8 cellular contexts compared by ENCODE assay signal in the genomic region with DNA sequence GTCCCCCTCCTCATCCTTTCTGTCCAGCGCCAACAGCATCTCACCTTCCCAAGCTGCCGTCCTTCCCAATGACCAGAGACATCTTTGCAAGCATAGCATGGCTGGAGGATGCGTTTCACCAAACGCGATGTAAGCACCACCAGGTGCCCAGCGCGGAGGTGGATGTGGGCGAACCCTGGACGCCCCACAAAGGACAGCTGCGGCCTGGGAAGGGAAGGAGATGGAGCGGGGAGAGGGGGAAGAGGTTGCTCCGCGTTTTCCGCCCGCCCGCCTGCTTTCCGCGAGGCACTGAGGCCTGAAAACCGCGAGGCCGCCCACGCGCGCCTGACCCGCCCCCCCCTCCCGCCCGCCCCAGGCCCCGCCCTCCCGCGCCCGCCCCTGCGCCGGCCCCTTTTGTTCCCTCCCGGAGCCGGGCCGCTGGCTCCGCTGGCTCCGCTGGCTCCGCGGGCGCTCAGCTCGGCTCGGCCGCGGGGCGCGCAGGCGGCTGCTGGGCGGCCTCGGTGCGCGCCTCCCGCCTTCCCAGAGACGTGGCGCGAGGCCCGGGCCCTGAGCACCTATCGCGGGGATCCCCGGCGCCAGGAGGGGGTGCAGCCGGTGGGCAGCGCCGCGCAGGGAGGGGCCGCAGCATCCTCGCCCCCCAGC. TPM values are rescaled to one million over a fixed set of nuclear protein-coding genes. Genes with fewer than 3 reads are reported as not detected.
DNase-seq lines count a peak whose midpoint lies in the region; ATAC-seq and TF ChIP-seq lines count a peak whose summit lies in the region.

Gene CLIP2 (plus strand): TSS at position 390 of the 642 bp plus-strand sequence. CDS start 28,140 bp downstream, outside the sequence.

- H3K9me3 ChIP-seq in CD4-positive, alpha-beta T cell (ENCODE audit: control insufficient read depth, low read length): no peaks in the 10 kb centered on the region
- H3K9me3 ChIP-seq in MM.1S (replicated peaks; ENCODE audit: insufficient read depth, low read length) (no peaks in the 10 kb centered on the region), heart right ventricle (no peaks in the 10 kb centered on the region), tibial artery (no peaks in the 10 kb centered on the region)

- H3K9me3 Mint-ChIP-seq in CD4-positive, alpha-beta T cell: no peaks in the 10 kb centered on the region
- H3K9me3 Mint-ChIP-seq in T-cell: no peaks in the 10 kb centered on the region

- H3K27me3 Mint-ChIP-seq in CD4-positive, alpha-beta T cell: peaks cover 4% of the 10 kb centered on the region
- H3K27me3 Mint-ChIP-seq in T-cell: peaks cover 3 to 4% of the 10 kb centered on the region in 2 donors

- peak within 1 kb of the TSS; percentile 95 for H3K4me2 ChIP-seq in MM.1S (ENCODE audit: low read depth, low read length)

- POLR2A ChIA-PET in CD4-positive, alpha-beta T cell (lab: Charles Lee): interaction anchor here (1.3 to 2.3 kb wide), 2 partner anchors 20 to 111 kb away, joined by 4 to 19 read pairs; no protein-coding TSS in a partner anchor
- POLR2A ChIA-PET in T-cell (lab: Charles Lee): interaction anchor here in 1 of 2 donors (0.5 kb wide), 1 partner anchor 102 kb away, joined by 6 read pairs; no protein-coding TSS in a partner anchor

- WGBS in heart right ventricle, 2 donors: 1% methylated on average over 45 to 66 of the region's 67 CpGs

- no peaks in the 10 kb centered on the region for H3K9me2 ChIP-seq in MM.1S (replicated peaks; ENCODE audit: insufficient read depth, low read length)

- DNase-seq in CD4-positive, alpha-beta T cell: peak; percentile 61 to 79 (median 68)
- DNase-seq in MM.1S: peak; percentile 68
- peak; percentile 52 to 84 (median 69) for DNase-seq in T-cell
- DNase-seq in amniotic epithelial cell (ENCODE audit: low read depth): peak; percentile 70
- peak; percentile 79 to 85 for DNase-seq in heart right ventricle
- DNase-seq in posterior cingulate gyrus: peak; percentile 70 to 97 (median 85)
- DNase-seq in tibial artery: peak; percentile 63 to 90

- H3K36me3 ChIP-seq in MM.1S (replicated peaks; ENCODE audit: insufficient read depth, low read length) (no peaks in the 10 kb centered on the region), heart right ventricle (no peaks in the 10 kb centered on the region), tibial artery (no peaks in the 10 kb centered on the region)

- intact Hi-C loops in CD4-positive, alpha-beta T cell (cut with DNase I, micrococcal nuclease): loop anchor here (1.0 to 2.0 kb wide), 3 partner anchors 20 to 114 kb away; partner anchors contain the start of genes RFC2 (in 2 of the 2) and EIF4H (in 1 of the 2)
- intact Hi-C loops in heart right ventricle (cut with DNase I) (loop anchor here in 2 of 10 donors (5.0 kb wide), 1 partner anchor 37 kb away; the partner anchor contains the start of gene RFC2 (in 2 of the 2)), posterior cingulate gyrus (cut with DNase I) (loop anchor here (1.0 kb wide), 1 partner anchor 19 kb away; no protein-coding TSS in a partner anchor), tibial artery (cut with DNase I; ENCODE audit: low total_unique reads) (no loop called here)

- no peaks in the 10 kb centered on the region for H3K79me2 ChIP-seq in MM.1S (ENCODE audit: low read length)

- peak within 1 kb of the TSS; percentile 99 for H2AFZ ChIP-seq in MM.1S (ENCODE audit: low read length)

- peak within 1 kb of the TSS; percentile 86 for H3K4me3 Mint-ChIP-seq in CD4-positive, alpha-beta T cell
- peak within 1 kb of the TSS; percentile 79 to 85 (median 83) for H3K4me3 Mint-ChIP-seq in T-cell

- H4K20me1 ChIP-seq in MM.1S (ENCODE audit: insufficient read depth, low read length): no peaks in the 10 kb centered on the region

- ATAC-seq in CD4-positive, alpha-beta T cell (ENCODE audit: poor library complexity): peak; percentile 91
- peak; percentile 51 for ATAC-seq in GM21381 (IDR thresholded peaks at IDR 0.05; ENCODE audit: unreplicated experiment)
- ATAC-seq in T-cell (replicated peaks in 1 of 4): peak; percentile 88 to 91 (median 90)
- ATAC-seq in heart right ventricle: peak; percentile 84 to 95 (median 89)

- H3F3A ChIP-seq in MM.1S (ENCODE audit: insufficient read depth, low read length): no peaks in the 10 kb centered on the region

- CTCF ChIA-PET in CD4-positive, alpha-beta T cell (lab: Charles Lee): interaction anchor here (0.7 to 1.0 kb wide), 2 partner anchors 19 to 20 kb away, joined by 3 read pairs; no protein-coding TSS in a partner anchor
- CTCF ChIA-PET in T-cell (lab: Charles Lee): interaction anchor here (0.6 to 0.7 kb wide), 2 partner anchors 113 to 1748 kb away, joined by 3 to 5 read pairs; no protein-coding TSS in a partner anchor

- peak within 1 kb of the TSS; percentile 28; the same call in 1 of the 2 replicates for H3K9ac ChIP-seq in MM.1S (ENCODE audit: low read length)

- H3K4me1 Mint-ChIP-seq in CD4-positive, alpha-beta T cell (ENCODE audit: low read depth): peaks cover 25% of the 10 kb centered on the region
- H3K4me1 Mint-ChIP-seq in T-cell: peaks cover 17 to 26% (median 20%) of the 10 kb centered on the region in 3 donors

- H3K4me3 ChIP-seq in MM.1S (ENCODE audit: low read length) (peak within 1 kb of the TSS; percentile 64), heart right ventricle (peak within 1 kb of the TSS; percentile 59 to 91 (median 80)), tibial artery (peak within 1 kb of the TSS; percentile 64 to 93)

- H3K4me1 ChIP-seq in MM.1S (ENCODE audit: low read length) (peaks cover 5% of the 10 kb centered on the region; the same call in 1 of the 2 replicates), heart right ventricle (peaks cover 9 to 46% (median 36%) of the 10 kb centered on the region in 9 donors), tibial artery (peaks cover 0 to 39% (median 22%) of the 10 kb centered on the region in 4 donors)

- no peaks in the 10 kb centered on the region for H3K36me3 Mint-ChIP-seq in CD4-positive, alpha-beta T cell (ENCODE audit: low read depth)
- H3K36me3 Mint-ChIP-seq in T-cell: no peaks in the 10 kb centered on the region

- H3K27ac ChIP-seq in CD4-positive, alpha-beta T cell (ENCODE audit: low read depth, low read length): no peak within 1 kb of the TSS
- no peak within 1 kb of the TSS for H3K27ac ChIP-seq in MM.1S (ENCODE audit: low read length)
- peak within 1 kb of the TSS in 9 of 10 donors; percentile 68 to 89 (median 80) for H3K27ac ChIP-seq in heart right ventricle
- peak within 1 kb of the TSS; percentile 75 to 81 for H3K27ac ChIP-seq in tibial artery

- no peak for TF ChIP-seq CTCF in CD4-positive, alpha-beta T cell (IDR thresholded peaks at IDR 0.05)
- TF ChIP-seq CTCF in MM.1S (IDR thresholded peaks at IDR 0.05; ENCODE audit: low read length) (no peak), heart right ventricle (IDR thresholded peaks at IDR 0.05) (no peak), tibial artery (IDR thresholded peaks at IDR 0.05) (no peak)

- no peak within 1 kb of the TSS for H3K27ac Mint-ChIP-seq in CD4-positive, alpha-beta T cell
- peak within 1 kb of the TSS; percentile 24 to 61 for H3K27ac Mint-ChIP-seq in T-cell

- H3K27me3 ChIP-seq in CD4-positive, alpha-beta T cell (ENCODE audit: control insufficient read depth, insufficient read depth, low read length): no peaks in the 10 kb centered on the region
- H3K27me3 ChIP-seq in MM.1S (replicated peaks; ENCODE audit: insufficient read depth, low read length) (peaks cover 31% of the 10 kb centered on the region), heart right ventricle (no peaks in the 10 kb centered on the region), tibial artery (no peaks in the 10 kb centered on the region)

RNA-seq across cellular contexts. Expression of gene CLIP2, which starts in this region (rescaled TPM):
- total RNA-seq in CD4-positive, alpha-beta T cell: 1 to 10 TPM; 2.4 to 2.7 TPM
- 1 to 10 TPM; 3.1 to 8.5 (median 6.3) TPM for total RNA-seq in T-cell
- total RNA-seq in heart right ventricle: 10 to 100 TPM in 1 of 10 donors, 1 to 10 TPM in 9; 5.1 to 11.3 (median 7.0) TPM
- polyA plus RNA-seq in heart right ventricle: 1 to 10 TPM; 4.5 to 6.1 TPM

Comparison
In these comparisons a context has a peak if more than half of its experiments do, and no peak if none do; other contexts are left out.
1. H3K27ac ChIP-seq: peak in heart right ventricle (9 of 10) and tibial artery (2 of 2); none in CD4-positive, alpha-beta T cell (single experiment) and MM.1S (single experiment).
2. Peak in every context shown above with its lines, with median percentiles within 50 percentile points of each other: ATAC-seq, DNase-seq and H3K4me3 ChIP-seq.